12 cellular contexts compared by ENCODE assay signal in the genomic region with DNA sequence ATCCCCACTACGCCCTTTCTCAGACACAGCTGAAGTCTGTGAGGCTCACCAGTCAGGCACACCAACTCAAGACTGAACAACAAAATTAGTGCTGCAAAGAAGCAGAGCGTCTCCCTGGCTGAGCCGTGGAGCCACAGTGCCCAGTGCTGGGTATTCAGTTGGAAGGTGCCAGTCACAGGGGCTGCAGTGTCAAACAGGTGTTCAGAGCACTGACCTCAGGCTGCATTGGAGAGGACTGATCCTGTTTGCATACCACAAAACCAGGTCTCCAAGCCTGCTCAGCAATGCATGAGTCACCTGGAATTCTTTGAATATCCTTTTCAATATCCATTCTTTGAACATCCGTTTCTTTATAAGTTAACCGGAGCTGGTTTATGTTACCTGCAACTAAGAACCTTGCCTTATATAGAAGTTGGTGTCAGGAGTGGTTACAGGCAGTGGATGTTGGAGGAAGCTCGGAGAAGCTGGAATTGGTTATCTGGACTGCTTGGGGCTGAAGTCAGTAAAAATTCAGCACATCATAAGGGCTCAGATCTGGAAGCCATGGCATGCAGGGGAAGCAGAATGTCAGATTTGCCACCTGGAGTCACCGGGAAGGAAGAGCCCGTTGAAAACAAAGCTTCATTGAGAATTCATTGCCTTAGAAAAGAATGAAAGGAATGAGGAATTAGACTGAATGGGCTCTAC. TPM values are rescaled to one million over a fixed set of nuclear protein-coding genes. Genes with fewer than 3 reads are reported as not detected.
DNase-seq lines count a peak whose midpoint lies in the region; ATAC-seq, FAIRE-seq and TF ChIP-seq lines count a peak whose summit lies in the region.
"Had no signal": no experiment of that assay in that cellular context is flagged by ENCODE, and none has a peak within 500 bp of the region (broad histone marks: within the 10 kb centered on the region; RNA-seq: fewer than 3 reads in every experiment).

No MANE protein-coding gene starts in this region.

- no peaks in the 10 kb centered on the region for H3K79me2 ChIP-seq in keratinocyte (ENCODE audit: control insufficient read depth, insufficient read depth, low read length)

- peaks cover 49% of the 10 kb centered on the region for H3K27me3 Mint-ChIP-seq in stimulated activated naive CD8-positive, alpha-beta T cell treated with anti-CD3 and anti-CD28 coated beads, Interleukin-15, amount 100 ng/mL, for 72 hours

- H3K9me1 ChIP-seq in keratinocyte (ENCODE audit: control insufficient read depth, extremely low read depth, insufficient read depth, low read length), result no peaks in the 10 kb centered on the region

- H3K9me3 ChIP-seq in keratinocyte (ENCODE audit: control insufficient read depth, low read depth, low read length), result no peaks in the 10 kb centered on the region
- no peaks in the 10 kb centered on the region for H3K9me3 ChIP-seq in gastrocnemius medialis
- H3K9me3 ChIP-seq: uterus had no signal

- H3K4me3 ChIP-seq in keratinocyte (ENCODE audit: control insufficient read depth in 2 of 3, extremely low read depth in 1 of 3, insufficient read depth in 2 of 3, low read depth in 1 of 3, low read length in 3 of 3), result peak overlapping the region; percentile 7 to 9 (median 9)
- H3K4me3 ChIP-seq in gastrocnemius medialis, result no peak overlapping the region
- H3K4me3 ChIP-seq: BLaER1, uterus had no signal

- peak overlapping the region; percentile 79 for H3K4me2 ChIP-seq in keratinocyte (ENCODE audit: control insufficient read depth, extremely low read depth, insufficient read depth, low read depth, low read length)
- H3K4me2 ChIP-seq: BLaER1 had no signal

- dilution Hi-C loops in keratinocyte (cut with MboI; ENCODE audit: extremely low pct_ligation_motif_present, low sequenced_read_pairs), result no loop called here

- no peak for ATAC-seq in stimulated activated naive CD8-positive, alpha-beta T cell treated with anti-CD3 and anti-CD28 coated beads, Interleukin-15, Interleukin-2, amounts not matched to agents 100 U/mL and 50 U/mL, for 24 hours
- ATAC-seq in stimulated activated naive CD8-positive, alpha-beta T cell treated with anti-CD3 and anti-CD28 coated beads, Interleukin-15, amount 100 ng/mL, for 72 hours, result no peak
- ATAC-seq in gastrocnemius medialis (no peak), HG03571 (IDR thresholded peaks at IDR 0.05; ENCODE audit: unreplicated experiment) (no peak), HG02870 (IDR thresholded peaks at IDR 0.05; ENCODE audit: unreplicated experiment) (no peak)

- peaks cover 0 to 4% of the 10 kb centered on the region in 2 donors for H3K9me3 Mint-ChIP-seq in stimulated activated naive CD8-positive, alpha-beta T cell treated with anti-CD3 and anti-CD28 coated beads, Interleukin-15, amount 100 ng/mL, for 72 hours
- H3K9me3 Mint-ChIP-seq: dendritic cell treated with granulocyte-macrophage colony-stimulating factor and Interleukin-4, amounts not matched to agents 40 ng/mL and 50 ng/mL, for 4 days had no signal

- TF ChIP-seq CTCF in keratinocyte (optimal IDR thresholded peaks at IDR 0.05 in 1 of 3, IDR thresholded peaks at IDR 0.05 in 1 of 3, conservative IDR thresholded peaks at IDR 0.05 in 1 of 3; ENCODE audit: extremely low read depth in 1 of 3, insufficient read depth in 2 of 3, low read length in 3 of 3) (peak in 1 of 3 experiments; percentile 9), gastrocnemius medialis (IDR thresholded peaks at IDR 0.05 in 4 of 5, conservative IDR thresholded peaks at IDR 0.05 in 1 of 5) (no peak)

- intact Hi-C loops in gastrocnemius medialis (cut with DNase I; ENCODE audit: low total_unique reads), result no loop called here

- no peaks in the 10 kb centered on the region for H4K20me1 ChIP-seq in keratinocyte (ENCODE audit: control insufficient read depth, extremely low read depth, insufficient read depth, low read length)
- H4K20me1 ChIP-seq: BLaER1 had no signal

- no peak overlapping the region for H3K9ac ChIP-seq in keratinocyte (ENCODE audit: control insufficient read depth, extremely low read depth, insufficient read depth, low read length)
- H3K9ac ChIP-seq: BLaER1 had no signal

- H3K4me3 Mint-ChIP-seq in stimulated activated naive CD8-positive, alpha-beta T cell treated with anti-CD3 and anti-CD28 coated beads, Interleukin-15, amount 100 ng/mL, for 72 hours, result no peak overlapping the region
- H3K4me3 Mint-ChIP-seq: dendritic cell treated with granulocyte-macrophage colony-stimulating factor and Interleukin-4, amounts not matched to agents 40 ng/mL and 50 ng/mL, for 4 days had no signal

- peaks cover 12% of the 10 kb centered on the region for H3K4me1 Mint-ChIP-seq in stimulated activated naive CD8-positive, alpha-beta T cell treated with anti-CD3 and anti-CD28 coated beads, Interleukin-15, amount 100 ng/mL, for 72 hours

- H3K36me3 ChIP-seq in keratinocyte (ENCODE audit: control insufficient read depth in 2 of 2, extremely low read depth in 1 of 2, insufficient read depth in 2 of 2, low read length in 2 of 2), result no peaks in the 10 kb centered on the region
- H3K36me3 ChIP-seq in gastrocnemius medialis, result no peaks in the 10 kb centered on the region
- H3K36me3 ChIP-seq: BLaER1, uterus had no signal

- peaks cover 40% of the 10 kb centered on the region for H3K4me1 ChIP-seq in keratinocyte (ENCODE audit: control insufficient read depth, extremely low read depth, insufficient read depth, low read length)
- no peaks in the 10 kb centered on the region for H3K4me1 ChIP-seq in gastrocnemius medialis
- H3K4me1 ChIP-seq: BLaER1, uterus had no signal

- DNase-seq in stimulated activated naive CD8-positive, alpha-beta T cell treated with anti-CD3 and anti-CD28 coated beads, Interleukin-15, Interleukin-2, amounts not matched to agents 100 U/mL and 50 U/mL, for 24 hours, result peak; percentile 1
- no peak for DNase-seq in stimulated activated naive CD8-positive, alpha-beta T cell treated with anti-CD3 and anti-CD28 coated beads, Interleukin-15, amount 100 ng/mL, for 72 hours
- DNase-seq in SW480 (ENCODE audit: low spot score), result peak; percentile 96
- peak; percentile 83 for DNase-seq in keratinocyte (ENCODE audit: low read depth, low spot score)
- DNase-seq in gastrocnemius medialis, result no peak
- DNase-seq in NCI-H1092 (lab: John Stamatoyannopoulos, UW), result no peak
- DNase-seq: activated CD8-positive, alpha-beta memory T cell treated with anti-CD3 and anti-CD28 coated beads, Interleukin-2, amount 50 U/mL, for 4 hours had no signal

- peak; percentile 99 for FAIRE-seq in keratinocyte (lab: Jason Lieb, UNC)

- in situ Hi-C loops in gastrocnemius medialis (cut with MboI; ENCODE audit: low sequenced_read_pairs in 4 of 4), result no loop called here

- no peak overlapping the region for H3K27ac Mint-ChIP-seq in stimulated activated naive CD8-positive, alpha-beta T cell treated with anti-CD3 and anti-CD28 coated beads, Interleukin-15, amount 100 ng/mL, for 72 hours
- H3K27ac Mint-ChIP-seq: dendritic cell treated with granulocyte-macrophage colony-stimulating factor and Interleukin-4, amounts not matched to agents 40 ng/mL and 50 ng/mL, for 4 days had no signal

- TF ChIP-seq POLR2A in gastrocnemius medialis (IDR thresholded peaks at IDR 0.05), result no peak

- H3K27me3 ChIP-seq in keratinocyte (ENCODE audit: control insufficient read depth, extremely low read depth, insufficient read depth, low read length) (no peaks in the 10 kb centered on the region), gastrocnemius medialis (no peaks in the 10 kb centered on the region)
- H3K27me3 ChIP-seq: BLaER1, uterus had no signal

- H2AFZ ChIP-seq in keratinocyte (ENCODE audit: control insufficient read depth, low read length), result no peak overlapping the region

- H3K27ac ChIP-seq in keratinocyte (ENCODE audit: control insufficient read depth, insufficient read depth, low read length) (peak overlapping the region; percentile 15), gastrocnemius medialis (no peak overlapping the region)
- H3K27ac ChIP-seq: BLaER1, uterus had no signal

RNA-seq across cellular contexts. Expression of gene PDGFB, which starts 30.3 kb away (rescaled TPM):
- 4.3 to 10.3 TPM (median 6.0 TPM) in 3 replicates for polyA plus RNA-seq in keratinocyte
- polyA plus RNA-seq in keratinocyte (2011; ENCODE audit: low read depth), result 4.1 TPM
- polyA plus RNA-seq in keratinocyte (2011; cell fraction: cytosol; rRNA removed), result 5.7 and 7.5 TPM in 2 replicates
- polyA plus RNA-seq in keratinocyte (2011; cell fraction: nucleus; rRNA removed), result 13.7 and 15.8 TPM in 2 replicates
- 2.2 and 8.5 TPM in 2 replicates for polyA plus RNA-seq in keratinocyte (2012; ENCODE audit: low replicate concordance)
- 4.4 to 17.7 TPM (median 4.6 TPM) in 3 replicates for polyA minus RNA-seq in keratinocyte
- 9.4 TPM for polyA minus RNA-seq in keratinocyte (2011; cell fraction: cytosol; rRNA and poly(A)+ RNA removed)
- 9.4 and 9.9 TPM in 2 replicates for polyA minus RNA-seq in keratinocyte (2011; cell fraction: nucleus; rRNA and poly(A)+ RNA removed)
- total RNA-seq in gastrocnemius medialis, result 10 to 100 TPM in 1 of 4 donors, 1 to 10 TPM in 3; 6.0 to 20.0 (median 8.9) TPM

Comparison
In these comparisons a context has a peak if more than half of its experiments do, and no peak if none do; other contexts are left out.
1. DNase-seq: peak in stimulated activated naive CD8-positive, alpha-beta T cell treated with anti-CD3 and anti-CD28 coated beads, Interleukin-15, Interleukin-2, amounts not matched to agents 100 U/mL and 50 U/mL, for 24 hours (single experiment), SW480 (single experiment) and keratinocyte (single experiment); none in stimulated activated naive CD8-positive, alpha-beta T cell treated with anti-CD3 and anti-CD28 coated beads, Interleukin-15, amount 100 ng/mL, for 72 hours (0 of 2), gastrocnemius medialis (0 of 2) and NCI-H1092 (single experiment).
2. H3K4me3 ChIP-seq: peak in keratinocyte (3 of 3); none in gastrocnemius medialis (0 of 4).